In genomic region chr2:120660056-120660694, GRCh38 we compare ENCODE assay signal across 32 cellular contexts.
"Had no signal": no experiment of that assay in that cellular context is flagged by ENCODE, and none has a peak within 500 bp of the region (broad histone marks: within the 10 kb centered on the region; RNA-seq: fewer than 3 reads in every experiment).

No MANE protein-coding gene starts in this region.

- H3K27me3 ChIP-seq: adrenal gland, body of pancreas, colonic mucosa had no signal

- DNase-seq: activated B cell treated with CpG ODN at 0.5 μM for 24 hours; activated CD4-positive, alpha-beta memory T cell treated with anti-CD3 and anti-CD28 coated beads for 36 hours; activated CD4-positive, alpha-beta T cell treated with anti-CD3 and anti-CD28 coated beads for 36 hours; activated CD4-positive, alpha-beta T cell treated with anti-CD3 and anti-CD28 coated beads, Interleukin-2, amount 10 ng/mL, durations not matched to agents 24 days and 14 days; activated CD8-positive, alpha-beta memory T cell treated with anti-CD3 and anti-CD28 coated beads, Interleukin-2, amount 10 ng/mL, durations not matched to agents 7 days and 5 days; activated CD8-positive, alpha-beta memory T cell treated with anti-CD3 and anti-CD28 coated beads, Interleukin-2, amount 50 U/mL, for 4 hours; activated CD8-positive, alpha-beta T cell treated with anti-CD3 and anti-CD28 coated beads, Interleukin-2, amount 10 ng/mL, durations not matched to agents 7 days and 5 days; activated effector memory CD4-positive, alpha-beta T cell treated with anti-CD3 and anti-CD28 coated beads, Interleukin-2, amount 50 U/mL, for 16 hours; activated naive CD4-positive, alpha-beta T cell treated with anti-CD3 and anti-CD28 coated beads for 36 hours; activated naive CD8-positive, alpha-beta T cell treated with anti-CD3 and anti-CD28 coated beads for 36 hours; activated naive CD8-positive, alpha-beta T cell treated with anti-CD3 and anti-CD28 coated beads, Interleukin-2, amount 50 U/mL, for 24 hours; activated T-cell treated with anti-CD3 and anti-CD28 coated beads, Interleukin-2, amount 50 U/mL, for 1 hour; activated T-cell treated with anti-CD3 and anti-CD28 coated beads, Interleukin-2, amount 50 U/mL, for 48 hours; aorta; body of pancreas; central memory CD4-positive, alpha-beta T cell; cerebellar nuclear complex; colonic mucosa; effector CD8-positive, alpha-beta T cell; foreskin fibroblast; T-helper 1 cell; T-helper 17 cell; T1000; WERI-Rb-1 had no signal

- H3K27ac ChIP-seq: body of pancreas, cardiac muscle cell, colonic mucosa, WERI-Rb-1 had no signal

- ATAC-seq: activated CD4-positive, alpha-beta T cell treated with anti-CD3 and anti-CD28 coated beads for 36 hours; activated CD4-positive, CD25-positive, alpha-beta regulatory T cell treated with anti-CD3 and anti-CD28 coated beads, Interleukin-2, amount 50 U/mL, for 24 hours; activated CD8-positive, alpha-beta memory T cell treated with anti-CD3 and anti-CD28 coated beads, Interleukin-2, amount 10 ng/mL, durations not matched to agents 7 days and 5 days; activated CD8-positive, alpha-beta T cell treated with anti-CD3 and anti-CD28 coated beads, Interleukin-2, amount 10 ng/mL, durations not matched to agents 7 days and 5 days; activated naive CD8-positive, alpha-beta T cell treated with anti-CD3 and anti-CD28 coated beads, Interleukin-2, amount 50 U/mL, for 24 hours; body of pancreas; T-helper 17 cell had no signal

- H3K4me3 Mint-ChIP-seq: activated B cell treated with CpG ODN at 0.5 μM for 24 hours; activated CD4-positive, alpha-beta memory T cell treated with anti-CD3 and anti-CD28 coated beads for 36 hours; activated CD4-positive, alpha-beta T cell treated with anti-CD3 and anti-CD28 coated beads for 36 hours; activated CD4-positive, alpha-beta T cell treated with anti-CD3 and anti-CD28 coated beads, Interleukin-2, amount 10 ng/mL, durations not matched to agents 24 days and 14 days; activated CD8-positive, alpha-beta memory T cell treated with anti-CD3 and anti-CD28 coated beads, Interleukin-2, amount 10 ng/mL, durations not matched to agents 7 days and 5 days; activated CD8-positive, alpha-beta T cell treated with anti-CD3 and anti-CD28 coated beads, Interleukin-2, amount 10 ng/mL, durations not matched to agents 7 days and 5 days; activated naive CD4-positive, alpha-beta T cell treated with anti-CD3 and anti-CD28 coated beads for 36 hours; activated naive CD4-positive, alpha-beta T cell treated with anti-CD3 and anti-CD28 coated beads, Interleukin-2, amount 50 U/mL, for 24 hours; activated naive CD8-positive, alpha-beta T cell treated with anti-CD3 and anti-CD28 coated beads for 36 hours; activated naive CD8-positive, alpha-beta T cell treated with anti-CD3 and anti-CD28 coated beads, Interleukin-2, amount 50 U/mL, for 24 hours; activated T-helper 1 cell treated with anti-CD3 and anti-CD28 coated beads, Interleukin-12 subunit alpha, Interleukin-12 subunit beta, Interleukin-2, Interleukin-4 antibody, amounts not matched to agents 30 ng/mL and 10 ng/mL and 1 ng/mL, durations not matched to agents 14 hours and 24 hours and 36 hours; T-helper 17 cell; T-helper 2 cell treated with Interferon-gamma antibody and Interleukin-4, amounts not matched to agents 5 μg/mL and 100 μg/mL, for 36 hours had no signal

- H3K4me1 ChIP-seq: colonic mucosa had no signal

- H3K36me3 ChIP-seq: adrenal gland, cardiac muscle cell, colonic mucosa, WERI-Rb-1 had no signal

- H3K36me3 Mint-ChIP-seq: activated CD4-positive, alpha-beta memory T cell treated with anti-CD3 and anti-CD28 coated beads for 36 hours; activated CD8-positive, alpha-beta memory T cell treated with anti-CD3 and anti-CD28 coated beads, Interleukin-2, amount 10 ng/mL, durations not matched to agents 7 days and 5 days; activated naive CD4-positive, alpha-beta T cell treated with anti-CD3 and anti-CD28 coated beads, Interleukin-2, amount 50 U/mL, for 24 hours; activated naive CD8-positive, alpha-beta T cell treated with anti-CD3 and anti-CD28 coated beads for 36 hours had no signal

- H3K9me3 ChIP-seq: adrenal gland, body of pancreas, colonic mucosa had no signal

- FAIRE-seq: frontal cortex had no signal

- H3K4me3 ChIP-seq: adrenal gland, body of pancreas, cardiac muscle cell, colonic mucosa had no signal

- H3K27me3 Mint-ChIP-seq: activated CD8-positive, alpha-beta memory T cell treated with anti-CD3 and anti-CD28 coated beads, Interleukin-2, amount 10 ng/mL, durations not matched to agents 7 days and 5 days had no signal

- H3K4me1 Mint-ChIP-seq: activated B cell treated with CpG ODN at 0.5 μM for 24 hours; activated CD4-positive, alpha-beta T cell treated with anti-CD3 and anti-CD28 coated beads for 36 hours; activated CD4-positive, alpha-beta T cell treated with anti-CD3 and anti-CD28 coated beads, Interleukin-2, amount 10 ng/mL, durations not matched to agents 24 days and 14 days; activated CD8-positive, alpha-beta memory T cell treated with anti-CD3 and anti-CD28 coated beads, Interleukin-2, amount 10 ng/mL, durations not matched to agents 7 days and 5 days; activated naive CD4-positive, alpha-beta T cell treated with anti-CD3 and anti-CD28 coated beads, Interleukin-2, amount 50 U/mL, for 24 hours; activated naive CD8-positive, alpha-beta T cell treated with anti-CD3 and anti-CD28 coated beads for 36 hours; activated naive CD8-positive, alpha-beta T cell treated with anti-CD3 and anti-CD28 coated beads, Interleukin-2, amount 50 U/mL, for 24 hours; T-helper 17 cell had no signal

- H3K9me3 Mint-ChIP-seq: activated CD4-positive, alpha-beta T cell treated with anti-CD3 and anti-CD28 coated beads, Interleukin-2, amount 10 ng/mL, durations not matched to agents 24 days and 14 days had no signal

- H3K27ac Mint-ChIP-seq: activated B cell treated with CpG ODN at 0.5 μM for 24 hours; activated CD4-positive, alpha-beta memory T cell treated with anti-CD3 and anti-CD28 coated beads for 36 hours; activated CD4-positive, alpha-beta T cell treated with anti-CD3 and anti-CD28 coated beads for 36 hours; activated CD4-positive, alpha-beta T cell treated with anti-CD3 and anti-CD28 coated beads, Interleukin-2, amount 10 ng/mL, durations not matched to agents 24 days and 14 days; activated CD8-positive, alpha-beta memory T cell treated with anti-CD3 and anti-CD28 coated beads, Interleukin-2, amount 10 ng/mL, durations not matched to agents 7 days and 5 days; activated CD8-positive, alpha-beta T cell treated with anti-CD3 and anti-CD28 coated beads, Interleukin-2, amount 10 ng/mL, durations not matched to agents 7 days and 5 days; activated naive CD4-positive, alpha-beta T cell treated with anti-CD3 and anti-CD28 coated beads for 36 hours; activated naive CD4-positive, alpha-beta T cell treated with anti-CD3 and anti-CD28 coated beads, Interleukin-2, amount 50 U/mL, for 24 hours; activated naive CD8-positive, alpha-beta T cell treated with anti-CD3 and anti-CD28 coated beads for 36 hours; activated naive CD8-positive, alpha-beta T cell treated with anti-CD3 and anti-CD28 coated beads, Interleukin-2, amount 50 U/mL, for 24 hours; activated T-helper 1 cell treated with anti-CD3 and anti-CD28 coated beads, Interleukin-12 subunit alpha, Interleukin-12 subunit beta, Interleukin-2, Interleukin-4 antibody, amounts not matched to agents 30 ng/mL and 10 ng/mL and 1 ng/mL, durations not matched to agents 14 hours and 24 hours and 36 hours; activated T-helper 2 cell treated with anti-CD3 and anti-CD28 coated beads, Interferon-gamma antibody, Interleukin-2, Interleukin-4, amounts not matched to agents 10 μg/mL and 5 μg/mL and 100 μg/mL, durations not matched to agents 14 hours and 24 hours and 36 hours; T-helper 17 cell; T-helper 2 cell treated with Interferon-gamma antibody and Interleukin-4, amounts not matched to agents 5 μg/mL and 100 μg/mL, for 36 hours had no signal
